In genomic region chr6:109166643-109167042, GRCh38 we compare ENCODE assay signal across 16 cellular contexts.
"Had no signal": no experiment of that assay in that cellular context is flagged by ENCODE, and none has a peak within 500 bp of the region (broad histone marks: within the 10 kb centered on the region; RNA-seq: fewer than 3 reads in every experiment).

No MANE protein-coding gene starts in this region.

- H3K27ac ChIP-seq: dorsolateral prefrontal cortex, left lung, pancreas, tibial nerve, vagina had no signal

- H3K36me3 ChIP-seq: left lung, pancreas, vagina had no signal

- H3K27me3 ChIP-seq: dorsolateral prefrontal cortex, left lung, pancreas, tibial nerve, vagina had no signal

- DNase-seq: activated CD4-positive, alpha-beta memory T cell treated with anti-CD3 and anti-CD28 coated beads for 36 hours; activated CD4-positive, alpha-beta T cell treated with anti-CD3 and anti-CD28 coated beads for 36 hours; activated CD8-positive, alpha-beta memory T cell treated with anti-CD3 and anti-CD28 coated beads, Interleukin-2, amount 10 ng/mL, durations not matched to agents 7 days and 5 days; activated effector memory CD4-positive, alpha-beta T cell treated with Interleukin-2 at 50 U/mL for 16 hours; activated naive CD4-positive, alpha-beta T cell treated with anti-CD3 and anti-CD28 coated beads, Interleukin-2, amount 50 U/mL, for 16 hours; activated T-cell treated with anti-CD3 and anti-CD28 coated beads, Interleukin-2, amount 50 U/mL, for 24 hours; dorsolateral prefrontal cortex; left lung; mammary epithelial cell; naive thymus-derived CD4-positive, alpha-beta T cell; pancreas; stimulated activated CD4-positive, alpha-beta T cell treated with anti-CD3 and anti-CD28 coated beads, Interleukin-2, amount 100 ng/mL, for 48 hours; stimulated activated naive B cell treated with anti-CD40 and anti-IgM and Interleukin-4, amounts not matched to agents 10 μg/mL and 1 μg/mL and 100 μg/mL, for 72 hours had no signal

- H3K4me3 ChIP-seq: dorsolateral prefrontal cortex, left lung, pancreas, tibial nerve, vagina had no signal

- ATAC-seq: activated CD4-positive, alpha-beta T cell treated with anti-CD3 and anti-CD28 coated beads for 36 hours; activated CD8-positive, alpha-beta memory T cell treated with anti-CD3 and anti-CD28 coated beads, Interleukin-2, amount 10 ng/mL, durations not matched to agents 7 days and 5 days; esophagus mucosa; left lung; naive thymus-derived CD4-positive, alpha-beta T cell; stimulated activated naive B cell treated with anti-CD40 and anti-IgM and Interleukin-4, amounts not matched to agents 10 μg/mL and 1 μg/mL and 100 μg/mL, for 72 hours had no signal

- H3K9me3 ChIP-seq: left lung, pancreas, tibial nerve, vagina had no signal

- H3K4me1 ChIP-seq: left lung, pancreas, tibial nerve, vagina had no signal
